Comparison of ENCODE assay signal across 9 cellular contexts in the genomic region with DNA sequence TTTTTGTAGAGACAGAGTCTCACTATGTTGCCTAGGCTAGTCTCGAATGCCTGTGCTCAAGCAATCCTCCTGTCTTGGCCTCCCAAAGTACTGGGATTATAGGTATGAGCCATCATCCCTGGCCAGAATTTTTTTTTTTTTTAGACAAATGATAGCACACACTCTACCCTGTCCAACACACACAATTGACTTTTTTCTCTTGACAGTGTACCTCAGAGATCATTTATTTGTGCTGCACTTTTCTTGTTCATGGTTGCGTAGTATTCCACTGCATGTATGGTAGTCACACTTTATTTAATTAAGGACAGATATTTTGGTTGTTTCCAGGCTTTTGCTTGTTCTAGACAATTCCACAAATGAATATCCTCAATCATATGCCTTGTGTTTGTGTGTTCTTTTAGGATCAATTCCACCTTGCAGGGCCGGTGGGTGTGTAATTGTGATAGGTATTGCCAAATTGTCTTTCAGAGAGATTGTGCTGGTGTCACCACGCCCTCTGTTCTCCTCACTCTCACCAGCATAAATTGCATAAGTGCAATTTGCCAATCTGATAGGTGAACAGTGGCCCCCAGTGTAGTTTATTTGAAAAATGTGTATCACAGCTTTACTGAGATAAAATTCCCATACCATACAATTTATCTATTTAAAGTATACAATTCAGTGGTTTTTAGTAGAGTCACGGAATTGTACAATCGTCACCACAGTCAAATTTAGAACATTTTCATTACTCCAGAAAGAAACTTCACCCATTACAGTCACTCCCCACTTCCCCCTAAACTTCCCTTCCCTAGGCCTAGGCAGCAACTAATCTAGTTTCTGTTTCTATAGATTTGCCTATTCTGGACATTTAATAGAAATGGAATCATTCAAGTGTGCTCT. TPM values are rescaled to one million over a fixed set of nuclear protein-coding genes. Genes with fewer than 3 reads are reported as not detected.
A peak's percentile ranks its signal among the peaks of the same experiment; 100 is the strongest.
DNase-seq lines count a peak whose midpoint lies in the region; ATAC-seq and TF ChIP-seq lines count a peak whose summit lies in the region.
"Had no signal": no experiment of that assay in that cellular context is flagged by ENCODE, and none has a peak within 500 bp of the region (broad histone marks: within the 10 kb centered on the region; RNA-seq: fewer than 3 reads in every experiment).

No MANE protein-coding gene starts in this region.

- peak; percentile 26 to 36 for DNase-seq in AML-193 (lab: John Stamatoyannopoulos, UW)
- no peak for DNase-seq in WTC11 (ENCODE audit: low spot score)
- no peak for DNase-seq in dermis blood vessel endothelial cell
- DNase-seq in stimulated activated CD4-positive, alpha-beta T cell treated with anti-CD3 and anti-CD28 coated beads, Interleukin-4, amount 100 ng/mL, for 1 hour: no peak
- DNase-seq in activated naive CD4-positive, alpha-beta T cell (lab: John Stamatoyannopoulos, UW): no peak
- no peak for DNase-seq in OCI-M2 (lab: John Stamatoyannopoulos, UW; ENCODE audit: unreplicated experiment)
- DNase-seq: H9 had no signal

- H3K36me3 Mint-ChIP-seq in WTC11: peaks cover 27% of the 10 kb centered on the region

- no peak overlapping the region for H3K4me3 Mint-ChIP-seq in WTC11
- H3K4me3 Mint-ChIP-seq: H9 had no signal

- no peaks in the 10 kb centered on the region for H3K27me3 Mint-ChIP-seq in WTC11 (ENCODE audit: low read depth)

- no peaks in the 10 kb centered on the region for H3K4me1 Mint-ChIP-seq in WTC11
- H3K4me1 Mint-ChIP-seq: H9 had no signal

- POLR2A ChIA-PET in WTC11 (lab: Charles Lee): no interaction called here

- H3K27ac Mint-ChIP-seq in WTC11: no peak overlapping the region
- H3K27ac Mint-ChIP-seq: H9 had no signal

- CTCF ChIA-PET in WTC11 (lab: Charles Lee): no interaction called here

- peak; percentile 76 for ATAC-seq in GM19395 (IDR thresholded peaks at IDR 0.05; ENCODE audit: unreplicated experiment)
- peak; percentile 55 for ATAC-seq in HG03159 (IDR thresholded peaks at IDR 0.05; ENCODE audit: unreplicated experiment)
- ATAC-seq in WTC11: no peak

- peaks cover 5% of the 10 kb centered on the region for H3K9me3 Mint-ChIP-seq in WTC11
- H3K9me3 Mint-ChIP-seq: H9 had no signal

- no peak for TF ChIP-seq CTCF in WTC11 (IDR thresholded peaks at IDR 0.05)

TF ChIP-seq in WTC11, 78 proteins besides CTCF, POLR2A, EP300 and RAD21:
- 0 out of 2 replicates have a peak, but pooled peaks have one; percentile 12 for TF ChIP-seq GTF2I (CRISPR knock-in tag; conservative IDR thresholded peaks at IDR 0.05)
- TF ChIP-seq, protein P1, sequence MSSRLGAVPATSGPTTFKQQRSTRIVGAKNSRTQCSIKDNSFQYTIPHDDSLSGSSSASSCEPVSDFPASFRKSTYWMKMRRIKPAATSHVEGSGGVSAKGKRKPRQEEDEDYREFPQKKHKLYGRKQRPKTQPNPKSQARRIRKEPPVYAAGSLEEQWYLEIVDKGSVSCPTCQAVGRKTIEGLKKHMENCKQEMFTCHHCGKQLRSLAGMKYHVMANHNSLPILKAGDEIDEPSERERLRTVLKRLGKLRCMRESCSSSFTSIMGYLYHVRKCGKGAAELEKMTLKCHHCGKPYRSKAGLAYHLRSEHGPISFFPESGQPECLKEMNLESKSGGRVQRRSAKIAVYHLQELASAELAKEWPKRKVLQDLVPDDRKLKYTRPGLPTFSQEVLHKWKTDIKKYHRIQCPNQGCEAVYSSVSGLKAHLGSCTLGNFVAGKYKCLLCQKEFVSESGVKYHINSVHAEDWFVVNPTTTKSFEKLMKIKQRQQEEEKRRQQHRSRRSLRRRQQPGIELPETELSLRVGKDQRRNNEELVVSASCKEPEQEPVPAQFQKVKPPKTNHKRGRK (CRISPR knock-in tag; IDR thresholded peaks at IDR 0.05; ENCODE audit: borderline replicate concordance): no peak
- no peak for TF ChIP-seq E2F1 (CRISPR knock-in tag; IDR thresholded peaks at IDR 0.05)
- TF ChIP-seq OVOL2 (CRISPR knock-in tag; IDR thresholded peaks at IDR 0.05; ENCODE audit: borderline replicate concordance): no peak
- no peak for TF ChIP-seq FOXJ3 (CRISPR knock-in tag; IDR thresholded peaks at IDR 0.05; ENCODE audit: borderline replicate concordance)

RNA-seq across cellular contexts. Expression of gene SRC, which starts 20.1 kb away (rescaled TPM):
- total RNA-seq in WTC11 (2021): 27.4 to 33.3 TPM (median 30.4 TPM) in 3 replicates
- 1.5 and 4.1 TPM in 2 replicates for total RNA-seq in dermis blood vessel endothelial cell

Comparison
In these comparisons a context has a peak if more than half of its experiments do, and no peak if none do; other contexts are left out.
1. DNase-seq: peak in AML-193 (2 of 2); none in WTC11 (single experiment), dermis blood vessel endothelial cell (single experiment), stimulated activated CD4-positive, alpha-beta T cell treated with anti-CD3 and anti-CD28 coated beads, Interleukin-4, amount 100 ng/mL, for 1 hour (single experiment), activated naive CD4-positive, alpha-beta T cell (0 of 4) and OCI-M2 (single experiment).